In genomic region chr5:17316973-17317459, GRCh38 we compare ENCODE assay signal across 9 cellular contexts.
DNase-seq lines count a peak whose midpoint lies in the region; ATAC-seq, FAIRE-seq and TF ChIP-seq lines count a peak whose summit lies in the region.
"Had no signal": no experiment of that assay in that cellular context is flagged by ENCODE, and none has a peak within 500 bp of the region (broad histone marks: within the 10 kb centered on the region; RNA-seq: fewer than 3 reads in every experiment).

No MANE protein-coding gene starts in this region.

- ATAC-seq in GM21737 (IDR thresholded peaks at IDR 0.05; ENCODE audit: unreplicated experiment) = peak; percentile 79
- ATAC-seq: HCT116 had no signal

- H3K4me1 ChIP-seq in vagina = peaks cover 19% of the 10 kb centered on the region

- H3K4me3 ChIP-seq in fibroblast of mammary gland (ENCODE audit: control insufficient read depth, low read depth, low read length) (no peak overlapping the region), vagina (no peak overlapping the region)

- no peaks in the 10 kb centered on the region for H3K27me3 ChIP-seq in vagina

- FAIRE-seq in RCC 7860 (lab: Jason Lieb, UNC) = no peak

- no peaks in the 10 kb centered on the region for H3K36me3 ChIP-seq in vagina

- TF ChIP-seq CTCF in GM10248 (IDR thresholded peaks at IDR 0.05; ENCODE audit: control extremely low read depth, extremely low read depth, low read depth, missing control alignments) (no peak), fibroblast of mammary gland (conservative IDR thresholded peaks at IDR 0.05; ENCODE audit: control insufficient read depth, insufficient read depth, low read depth, low read length) (no peak), vagina (IDR thresholded peaks at IDR 0.05) (no peak)

- no peaks in the 10 kb centered on the region for H3K9me3 ChIP-seq in vagina

- intact Hi-C loops in vagina (cut with DNase I) = no loop called here

- DNase-seq in GM10248 (ENCODE audit: extremely low spot score) = peak; percentile 50
- peak; percentile 61 for DNase-seq in LHCN-M2 (ENCODE audit: low read depth)
- peak; percentile 52 for DNase-seq in fibroblast of mammary gland (ENCODE audit: low read depth)
- DNase-seq in vagina (ENCODE audit: extremely low spot score in 2 of 2) = no peak
- no peak for DNase-seq in cerebellar nuclear complex (lab: John Stamatoyannopoulos, UW)
- no peak for DNase-seq in kidney glomerular epithelial cell (lab: John Stamatoyannopoulos, UW)
- no peak for DNase-seq in RCC 7860 (ENCODE audit: low spot score)

- TF ChIP-seq POLR2A in vagina (IDR thresholded peaks at IDR 0.05) = no peak

- CTCF ChIA-PET in GM10248 (lab: Yijun Ruan, JAX) = interaction anchor here (0.9 kb wide), 1 partner anchor 10 kb away, joined by 3 read pairs; no protein-coding TSS in a partner anchor

- H3K27ac ChIP-seq in vagina = no peak overlapping the region

- POLR2A ChIA-PET in GM10248 (lab: Yijun Ruan, JAX) = no interaction called here

Comparison
In these comparisons a context has a peak if more than half of its experiments do, and no peak if none do; other contexts are left out.
1. DNase-seq: peak in GM10248 (single experiment), LHCN-M2 (single experiment) and fibroblast of mammary gland (single experiment); none in vagina (0 of 2), cerebellar nuclear complex (0 of 2), kidney glomerular epithelial cell (single experiment) and RCC 7860 (single experiment).